ENCODE assay signal across 12 cellular contexts in genomic region chr2:217206326-217206725, GRCh38.
"Had no signal": no experiment of that assay in that cellular context is flagged by ENCODE, and none has a peak within 500 bp of the region (broad histone marks: within the 10 kb centered on the region; RNA-seq: fewer than 3 reads in every experiment).

No MANE protein-coding gene starts in this region.

- H3K4me1 ChIP-seq: colonic mucosa, tibial nerve had no signal

- H3K27ac ChIP-seq: colonic mucosa, ovary, tibial nerve had no signal

- H3K27me3 ChIP-seq: colonic mucosa, ovary, tibial nerve had no signal

- H3K27ac Mint-ChIP-seq: activated T-cell treated with anti-CD3 and anti-CD28 coated beads, Interleukin-2, amount 50 U/mL, for 72 hours had no signal

- DNase-seq: activated CD4-positive, alpha-beta T cell treated with anti-CD3 and anti-CD28 coated beads, Interleukin-2, amount 50 U/mL, for 4 hours; activated T-cell treated with anti-CD3 and anti-CD28 coated beads, Interleukin-2, amount 50 U/mL, for 72 hours; colonic mucosa; effector CD4-positive, alpha-beta T cell; foreskin melanocyte; head of caudate nucleus; nephron progenitor cell; ovary; stimulated activated CD4-positive, alpha-beta T cell treated with anti-CD3 and anti-CD28 coated beads, Interleukin-4, amount 100 ng/mL, for 4 hours had no signal

- H3K4me3 Mint-ChIP-seq: activated T-cell treated with anti-CD3 and anti-CD28 coated beads, Interleukin-2, amount 50 U/mL, for 72 hours had no signal

- ATAC-seq: activated CD4-positive, CD25-positive, alpha-beta regulatory T cell treated with anti-CD3 and anti-CD28 coated beads, Interleukin-2, amount 50 U/mL, for 24 hours; activated T-cell treated with anti-CD3 and anti-CD28 coated beads, Interleukin-2, amount 50 U/mL, for 72 hours; left lobe of liver had no signal

- H3K9me3 ChIP-seq: colonic mucosa, ovary had no signal

- H3K4me3 ChIP-seq: colonic mucosa, ovary, tibial nerve had no signal

- H3K36me3 ChIP-seq: colonic mucosa, ovary, tibial nerve had no signal
